Comparison of ENCODE assay signal across 1 cellular context in genomic region chr7:23072916-23073315, GRCh38.
TF ChIP-seq lines count a peak whose summit lies in the region.

No MANE protein-coding gene starts in this region.

TF ChIP-seq in K562, 482 proteins besides CTCF, POLR2A, EP300 and RAD21 (continued from another document):
- TF ChIP-seq PBX2 (CRISPR knock-in tag; IDR thresholded peaks at IDR 0.05; ENCODE audit: low read depth), result no peak
- TF ChIP-seq PBX2 (tag; conservative IDR thresholded peaks at IDR 0.05; ENCODE audit: low read depth), result peak; percentile 53; the same call in 1 of the 2 replicates
- TF ChIP-seq HMG20B (CRISPR knock-in tag; IDR thresholded peaks at IDR 0.05), result no peak
- no peak for TF ChIP-seq MGA (IDR thresholded peaks at IDR 0.05)
- TF ChIP-seq ZNF324 (CRISPR knock-in tag; IDR thresholded peaks at IDR 0.05), result no peak
- no peak for TF ChIP-seq YY1 (IDR thresholded peaks at IDR 0.05; ENCODE audit: borderline replicate concordance in 1 of 3, control insufficient read depth in 1 of 3, extremely low read depth in 1 of 3, insufficient read depth in 3 of 3, insufficient read length in 1 of 3, insufficient replicate concordance in 2 of 3, low read depth in 1 of 3, low read length in 2 of 3)
- no peak for TF ChIP-seq POLR3G (IDR thresholded peaks at IDR 0.05; ENCODE audit: extremely low read depth, insufficient read length, insufficient replicate concordance)
- TF ChIP-seq CBX1 (IDR thresholded peaks at IDR 0.05; ENCODE audit: low read depth), result no peak
- no peak for TF ChIP-seq KDM5B (IDR thresholded peaks at IDR 0.05; ENCODE audit: insufficient replicate concordance, low read depth, low read length)
- TF ChIP-seq PKNOX1 (IDR thresholded peaks at IDR 0.05), result peak; percentile 58
- no peak for TF ChIP-seq ZNF134 (CRISPR knock-in tag; conservative IDR thresholded peaks at IDR 0.05)
